In the genomic region with DNA sequence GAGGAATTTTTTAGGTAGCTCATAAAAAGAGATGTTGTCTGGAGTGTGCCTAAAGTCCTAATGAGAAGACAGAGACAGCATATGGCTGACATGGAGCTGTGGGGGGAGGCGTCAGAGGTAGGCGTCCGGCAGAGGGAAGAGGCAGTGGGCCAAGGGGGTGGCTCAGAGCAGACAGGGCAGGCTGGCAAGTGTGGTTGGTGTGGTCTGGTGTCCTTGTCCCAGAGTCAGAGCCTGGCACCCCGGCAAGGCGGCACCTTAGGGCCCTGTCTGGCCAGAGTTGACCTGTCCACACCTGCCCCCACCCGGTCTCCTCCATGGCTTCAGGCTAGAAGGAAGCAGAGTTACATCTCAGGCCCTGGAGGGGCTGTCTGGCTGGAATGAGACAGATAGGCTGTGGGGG, we compare ENCODE assay signal across 30 cellular contexts.
A peak's percentile ranks its signal among the peaks of the same experiment; 100 is the strongest.
DNase-seq lines count a peak whose midpoint lies in the region; ATAC-seq and TF ChIP-seq lines count a peak whose summit lies in the region.
"Had no signal": no experiment of that assay in that cellular context is flagged by ENCODE, and none has a peak within 500 bp of the region (broad histone marks: within the 10 kb centered on the region; RNA-seq: fewer than 3 reads in every experiment).

No MANE protein-coding gene starts in this region.

- H3K27me3 Mint-ChIP-seq in activated naive CD4-positive, alpha-beta T cell treated with anti-CD3 and anti-CD28 coated beads, Interleukin-2, amount 50 U/mL, for 24 hours, result no peaks in the 10 kb centered on the region
- peaks cover 3% of the 10 kb centered on the region for H3K27me3 Mint-ChIP-seq in nephron progenitor cell (ENCODE audit: low read depth, poor library complexity)
- no peaks in the 10 kb centered on the region for H3K27me3 Mint-ChIP-seq in activated CD8-positive, alpha-beta T cell treated with anti-CD3 and anti-CD28 coated beads for 36 hours
- H3K27me3 Mint-ChIP-seq in Calu3 (ENCODE audit: unreplicated experiment), result peaks cover 18% of the 10 kb centered on the region
- H3K27me3 Mint-ChIP-seq: activated CD4-positive, alpha-beta memory T cell treated with anti-CD3 and anti-CD28 coated beads, Interleukin-2, amount 10 ng/mL, durations not matched to agents 7 days and 5 days; activated naive CD8-positive, alpha-beta T cell treated with anti-CD3 and anti-CD28 coated beads, Interleukin-2, amount 50 U/mL, for 24 hours had no signal

- CTCF ChIA-PET in activated CD8-positive, alpha-beta T cell treated with anti-CD3 and anti-CD28 coated beads for 36 hours (lab: Charles Lee), result no interaction called here
- CTCF ChIA-PET in Calu3 (lab: Charles Lee), result no interaction called here

- no peak overlapping the region for H3K4me3 ChIP-seq in coronary artery
- no peak overlapping the region for H3K4me3 ChIP-seq in subcutaneous abdominal adipose tissue (ENCODE audit: low read depth in 1 of 5, low read length in 5 of 5)
- H3K4me3 ChIP-seq: A549, gastroesophageal sphincter, mucosa of descending colon, pancreas, SK-N-MC, thoracic aorta had no signal

- H3K36me3 ChIP-seq in subcutaneous abdominal adipose tissue (ENCODE audit: control insufficient read depth in 5 of 5, insufficient read depth in 5 of 5, low read length in 5 of 5), result no peaks in the 10 kb centered on the region
- H3K36me3 ChIP-seq: gastroesophageal sphincter, pancreas, thoracic aorta had no signal

- POLR2A ChIA-PET in activated CD8-positive, alpha-beta T cell treated with anti-CD3 and anti-CD28 coated beads for 36 hours (lab: Charles Lee), result interaction anchor here (0.7 kb wide), 1 partner anchor 16 kb away, joined by 3 read pairs; no protein-coding TSS in a partner anchor

- no TSS peak for BruUV-seq in Calu3 (replicated peaks; lab: Mats Ljungman, UMichigan)

- H3K27ac ChIP-seq in coronary artery (no peak overlapping the region), subcutaneous abdominal adipose tissue (ENCODE audit: low read depth, low read length) (peak overlapping the region; percentile 54)
- H3K27ac ChIP-seq: A549, pancreas, SK-N-MC had no signal

- H3K9ac ChIP-seq in subcutaneous abdominal adipose tissue (ENCODE audit: low read length in 5 of 5), result no peak overlapping the region

- peaks cover 0 to 65% (median 16%) of the 10 kb centered on the region in 5 donors for H3K4me1 ChIP-seq in subcutaneous abdominal adipose tissue (ENCODE audit: control insufficient read depth in 5 of 5, insufficient read depth in 5 of 5, low read length in 5 of 5)

- H3K27ac Mint-ChIP-seq in activated naive CD4-positive, alpha-beta T cell treated with anti-CD3 and anti-CD28 coated beads, Interleukin-2, amount 50 U/mL, for 24 hours, result peak overlapping the region; percentile 6
- peak overlapping the region; percentile 49 for H3K27ac Mint-ChIP-seq in nephron progenitor cell
- H3K27ac Mint-ChIP-seq in activated CD8-positive, alpha-beta T cell treated with anti-CD3 and anti-CD28 coated beads for 36 hours, result no peak overlapping the region
- H3K27ac Mint-ChIP-seq in Calu3 (ENCODE audit: unreplicated experiment), result no peak overlapping the region
- H3K27ac Mint-ChIP-seq: activated CD4-positive, alpha-beta memory T cell treated with anti-CD3 and anti-CD28 coated beads, Interleukin-2, amount 10 ng/mL, durations not matched to agents 7 days and 5 days; activated naive CD8-positive, alpha-beta T cell treated with anti-CD3 and anti-CD28 coated beads, Interleukin-2, amount 50 U/mL, for 24 hours; B cell; CD8-positive, alpha-beta T cell; natural killer cell treated with Interleukin-12 subunit alpha and Interleukin-12 subunit beta and Interleukin-15 and Interleukin-18, amount 100 ng/mL, for 72 hours; T-helper 17 cell had no signal

- no peak overlapping the region for H3K4me3 Mint-ChIP-seq in activated naive CD4-positive, alpha-beta T cell treated with anti-CD3 and anti-CD28 coated beads, Interleukin-2, amount 50 U/mL, for 24 hours
- H3K4me3 Mint-ChIP-seq in nephron progenitor cell, result peak overlapping the region; percentile 28
- H3K4me3 Mint-ChIP-seq in activated CD8-positive, alpha-beta T cell treated with anti-CD3 and anti-CD28 coated beads for 36 hours, result no peak overlapping the region
- H3K4me3 Mint-ChIP-seq in Calu3 (ENCODE audit: low read depth, unreplicated experiment), result no peak overlapping the region
- H3K4me3 Mint-ChIP-seq: activated CD4-positive, alpha-beta memory T cell treated with anti-CD3 and anti-CD28 coated beads, Interleukin-2, amount 10 ng/mL, durations not matched to agents 7 days and 5 days; activated naive CD8-positive, alpha-beta T cell treated with anti-CD3 and anti-CD28 coated beads, Interleukin-2, amount 50 U/mL, for 24 hours; B cell; CD8-positive, alpha-beta T cell; central memory CD8-positive, alpha-beta T cell; natural killer cell treated with Interleukin-12 subunit alpha and Interleukin-12 subunit beta and Interleukin-15 and Interleukin-18, amount 100 ng/mL, for 72 hours; T-helper 17 cell had no signal

- no peak for ATAC-seq in activated CD8-positive, alpha-beta T cell treated with anti-CD3 and anti-CD28 coated beads for 36 hours
- ATAC-seq: A549; activated naive CD8-positive, alpha-beta T cell treated with anti-CD3 and anti-CD28 coated beads, Interleukin-2, amount 50 U/mL, for 24 hours; CD8-positive, alpha-beta T cell; gastroesophageal sphincter; mucosa of descending colon; natural killer cell treated with Interleukin-12 subunit alpha and Interleukin-12 subunit beta and Interleukin-15 and Interleukin-18, amount 100 ng/mL, for 72 hours; pancreas; stimulated activated naive CD8-positive, alpha-beta T cell treated with anti-CD3 and anti-CD28 coated beads, Interleukin-15, Interleukin-2, amounts not matched to agents 100 U/mL and 50 U/mL, for 24 hours; T-helper 17 cell had no signal

- no peaks in the 10 kb centered on the region for H3K9me3 ChIP-seq in subcutaneous abdominal adipose tissue (ENCODE audit: control insufficient read depth in 5 of 5, low read length in 5 of 5)
- H3K9me3 ChIP-seq: A549, gastroesophageal sphincter, mucosa of descending colon, pancreas, thoracic aorta had no signal

- no peak for DNase-seq in activated naive CD4-positive, alpha-beta T cell (lab: John Stamatoyannopoulos, UW)
- DNase-seq in coronary artery (ENCODE audit: low spot score) (peak; percentile 70), nephron progenitor cell (no peak), RKO (ENCODE audit: low spot score) (no peak), Calu3 (no peak)
- no peak for DNase-seq in activated CD8-positive, alpha-beta T cell treated with anti-CD3 and anti-CD28 coated beads for 36 hours
- DNase-seq: activated CD4-positive, alpha-beta memory T cell treated with anti-CD3 and anti-CD28 coated beads, Interleukin-2, amount 10 ng/mL, durations not matched to agents 7 days and 5 days; activated CD4-positive, alpha-beta T cell treated with anti-CD3 and anti-CD28 coated beads for 1 hour; activated effector memory CD4-positive, alpha-beta T cell treated with anti-CD3 and anti-CD28 coated beads, Interleukin-2, amount 50 U/mL, for 16 hours; activated naive CD8-positive, alpha-beta T cell treated with anti-CD3 and anti-CD28 coated beads, Interleukin-2, amount 50 U/mL, for 24 hours; activated T-cell treated with anti-CD3 and anti-CD28 coated beads, Interleukin-2, amount 50 U/mL, for 1 hour; CD8-positive, alpha-beta T cell; dermis blood vessel endothelial cell; DMS153; H7; mucosa of descending colon; NCI-H1092 treated with DMSO at 0.1 percent for 48 hours; NCI-H187 treated with DMSO at 0.1 percent for 48 hours; stimulated activated naive CD8-positive, alpha-beta T cell treated with anti-CD3 and anti-CD28 coated beads, Interleukin-15, Interleukin-2, amounts not matched to agents 100 U/mL and 50 U/mL, for 24 hours; T-helper 17 cell had no signal

- no peaks in the 10 kb centered on the region for H3K9me3 Mint-ChIP-seq in activated naive CD4-positive, alpha-beta T cell treated with anti-CD3 and anti-CD28 coated beads, Interleukin-2, amount 50 U/mL, for 24 hours
- H3K9me3 Mint-ChIP-seq in nephron progenitor cell (no peaks in the 10 kb centered on the region), Calu3 (ENCODE audit: low read depth, unreplicated experiment) (peaks cover 2% of the 10 kb centered on the region)
- no peaks in the 10 kb centered on the region for H3K9me3 Mint-ChIP-seq in activated CD8-positive, alpha-beta T cell treated with anti-CD3 and anti-CD28 coated beads for 36 hours
- H3K9me3 Mint-ChIP-seq: activated CD4-positive, alpha-beta memory T cell treated with anti-CD3 and anti-CD28 coated beads, Interleukin-2, amount 10 ng/mL, durations not matched to agents 7 days and 5 days; activated naive CD8-positive, alpha-beta T cell treated with anti-CD3 and anti-CD28 coated beads, Interleukin-2, amount 50 U/mL, for 24 hours; CD8-positive, alpha-beta T cell; central memory CD8-positive, alpha-beta T cell; natural killer cell treated with Interleukin-12 subunit alpha and Interleukin-12 subunit beta and Interleukin-15 and Interleukin-18, amount 100 ng/mL, for 72 hours had no signal

- H3K4me1 Mint-ChIP-seq in activated naive CD4-positive, alpha-beta T cell treated with anti-CD3 and anti-CD28 coated beads, Interleukin-2, amount 50 U/mL, for 24 hours, result no peaks in the 10 kb centered on the region
- peaks cover 28% of the 10 kb centered on the region for H3K4me1 Mint-ChIP-seq in nephron progenitor cell
- no peaks in the 10 kb centered on the region for H3K4me1 Mint-ChIP-seq in activated CD8-positive, alpha-beta T cell treated with anti-CD3 and anti-CD28 coated beads for 36 hours (ENCODE audit: low read depth)
- H3K4me1 Mint-ChIP-seq in Calu3 (ENCODE audit: low read depth, unreplicated experiment), result no peaks in the 10 kb centered on the region
- H3K4me1 Mint-ChIP-seq: activated CD4-positive, alpha-beta memory T cell treated with anti-CD3 and anti-CD28 coated beads, Interleukin-2, amount 10 ng/mL, durations not matched to agents 7 days and 5 days; activated naive CD8-positive, alpha-beta T cell treated with anti-CD3 and anti-CD28 coated beads, Interleukin-2, amount 50 U/mL, for 24 hours; B cell; central memory CD8-positive, alpha-beta T cell had no signal

- TF ChIP-seq CTCF in coronary artery (IDR thresholded peaks at IDR 0.05) (no peak), nephron progenitor cell (IDR thresholded peaks at IDR 0.05) (no peak), Calu3 (IDR thresholded peaks at IDR 0.05; ENCODE audit: unreplicated experiment) (no peak)
- no peak for TF ChIP-seq CTCF in activated CD8-positive, alpha-beta T cell treated with anti-CD3 and anti-CD28 coated beads for 36 hours (IDR thresholded peaks at IDR 0.05)

- H3K27me3 ChIP-seq in subcutaneous abdominal adipose tissue (ENCODE audit: control insufficient read depth in 5 of 5, insufficient read depth in 4 of 5, low read length in 5 of 5), result no peaks in the 10 kb centered on the region
- H3K27me3 ChIP-seq: gastroesophageal sphincter, pancreas had no signal

- no peaks in the 10 kb centered on the region for H3K36me3 Mint-ChIP-seq in activated naive CD4-positive, alpha-beta T cell treated with anti-CD3 and anti-CD28 coated beads, Interleukin-2, amount 50 U/mL, for 24 hours
- H3K36me3 Mint-ChIP-seq in nephron progenitor cell (ENCODE audit: low read depth) (no peaks in the 10 kb centered on the region), Calu3 (ENCODE audit: insufficient read depth, unreplicated experiment) (no peaks in the 10 kb centered on the region)
- H3K36me3 Mint-ChIP-seq in activated CD8-positive, alpha-beta T cell treated with anti-CD3 and anti-CD28 coated beads for 36 hours (ENCODE audit: low read depth), result no peaks in the 10 kb centered on the region
- H3K36me3 Mint-ChIP-seq: CD8-positive, alpha-beta T cell; natural killer cell treated with Interleukin-12 subunit alpha and Interleukin-12 subunit beta and Interleukin-15 and Interleukin-18, amount 100 ng/mL, for 72 hours had no signal

- intact Hi-C loops in activated CD8-positive, alpha-beta T cell treated with anti-CD3 and anti-CD28 coated beads for 36 hours (cut with micrococcal nuclease), result no loop called here
- intact Hi-C loops in Calu3 (cut with micrococcal nuclease; ENCODE audit: unreplicated experiment), result loop anchor here (10.0 kb wide), 1 partner anchor 996 kb away; no protein-coding TSS in a partner anchor

Comparison
In these comparisons a context has a peak if more than half of its experiments do, and no peak if none do; other contexts are left out.
1. H3K27ac Mint-ChIP-seq: peak in activated naive CD4-positive, alpha-beta T cell treated with anti-CD3 and anti-CD28 coated beads, Interleukin-2, amount 50 U/mL, for 24 hours (single experiment) and nephron progenitor cell (single experiment); none in activated CD8-positive, alpha-beta T cell treated with anti-CD3 and anti-CD28 coated beads for 36 hours (single experiment) and Calu3 (single experiment).